Comparison of ENCODE assay signal across 14 cellular contexts in the genomic region with DNA sequence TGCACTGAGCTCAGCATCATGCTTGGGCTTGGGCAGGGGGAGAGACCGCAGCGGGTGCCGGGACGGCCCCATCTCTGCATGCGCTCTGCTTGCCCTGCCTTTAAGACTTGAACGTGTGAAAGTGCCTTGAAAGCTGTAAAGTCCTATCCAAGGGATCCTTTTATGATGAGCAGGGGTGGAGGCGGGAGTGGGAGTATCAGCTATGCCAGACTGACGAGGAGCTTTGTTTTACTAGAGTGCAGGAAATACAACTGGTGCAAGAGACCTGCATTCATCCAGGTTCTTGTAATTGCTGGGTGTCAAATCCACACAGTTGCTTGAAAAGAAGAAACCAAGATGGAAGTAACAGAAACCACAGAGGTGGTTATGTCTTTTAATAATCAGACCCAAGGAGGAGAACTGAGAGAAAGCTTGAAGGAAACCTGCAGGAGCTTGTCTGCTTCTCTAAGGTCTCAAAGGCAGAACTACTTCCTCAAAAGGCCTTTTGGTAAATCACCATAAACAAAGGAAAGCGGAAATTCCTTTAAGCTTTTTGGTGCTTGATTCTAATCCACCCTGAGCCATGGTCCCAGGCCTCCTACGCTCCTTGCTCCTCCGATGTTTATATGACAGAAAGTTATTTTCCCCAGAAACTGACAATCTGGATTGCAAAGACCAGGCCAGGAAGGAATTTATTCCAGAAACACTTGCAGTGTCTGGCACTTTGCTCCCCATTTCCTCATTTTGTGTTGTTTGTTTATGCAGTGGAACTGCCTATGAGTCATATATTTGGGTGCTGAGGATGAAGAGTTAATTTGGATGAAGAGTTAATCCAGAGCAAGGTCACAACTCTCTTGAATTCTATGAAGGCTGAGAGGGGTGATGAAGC. TPM values are rescaled to one million over a fixed set of nuclear protein-coding genes. Genes with fewer than 3 reads are reported as not detected.
DNase-seq lines count a peak whose midpoint lies in the region; ATAC-seq, FAIRE-seq and TF ChIP-seq lines count a peak whose summit lies in the region.
"Had no signal": no experiment of that assay in that cellular context is flagged by ENCODE, and none has a peak within 500 bp of the region (broad histone marks: within the 10 kb centered on the region; RNA-seq: fewer than 3 reads in every experiment).

No MANE protein-coding gene starts in this region.

- intact Hi-C loops in CD8-positive, alpha-beta T cell (cut with DNase I, micrococcal nuclease) = no loop called here

- H3K4me2 ChIP-seq in Loucy (ENCODE audit: low read depth, low read length, poor library complexity, severe bottlenecking) = no peak overlapping the region
- peak overlapping the region; percentile 8 for H3K4me2 ChIP-seq in neural progenitor cell
- H3K4me2 ChIP-seq in SK-N-SH = no peak overlapping the region

- no peaks in the 10 kb centered on the region for H3F3A ChIP-seq in Loucy (ENCODE audit: low read depth)
- H3F3A ChIP-seq in neural progenitor cell (ENCODE audit: low read depth) = no peaks in the 10 kb centered on the region
- no peaks in the 10 kb centered on the region for H3F3A ChIP-seq in SK-N-SH (replicated peaks; ENCODE audit: insufficient read depth)

- no peak overlapping the region for H3K4me3 ChIP-seq in CD8-positive, alpha-beta T cell (ENCODE audit: low read depth, low read length)
- no peak overlapping the region for H3K4me3 ChIP-seq in Loucy (ENCODE audit: low read length, poor library complexity, severe bottlenecking)
- H3K4me3 ChIP-seq in neural progenitor cell = no peak overlapping the region
- H3K4me3 ChIP-seq in SK-N-SH (ENCODE audit: low read depth in 2 of 2, low read length in 1 of 2) = no peak overlapping the region
- H3K4me3 ChIP-seq: skin epidermis, testis had no signal

- no peak overlapping the region for H3K27ac ChIP-seq in CD8-positive, alpha-beta T cell (ENCODE audit: low read depth, low read length)
- no peak overlapping the region for H3K27ac ChIP-seq in neural progenitor cell
- no peak overlapping the region for H3K27ac ChIP-seq in SK-N-SH (ENCODE audit: low read depth in 2 of 2, low read length in 1 of 2)
- H3K27ac ChIP-seq: testis had no signal

- no peak for TF ChIP-seq CTCF in CD8-positive, alpha-beta T cell (IDR thresholded peaks at IDR 0.05)
- no peak for TF ChIP-seq CTCF in Loucy (conservative IDR thresholded peaks at IDR 0.05; ENCODE audit: low read length)
- no peak for TF ChIP-seq CTCF in neural progenitor cell (IDR thresholded peaks at IDR 0.05)
- no peak for TF ChIP-seq CTCF in SK-N-SH (IDR thresholded peaks at IDR 0.05)

- no peaks in the 10 kb centered on the region for H4K20me1 ChIP-seq in Loucy (ENCODE audit: insufficient read depth, low read length, poor library complexity, severe bottlenecking)
- H4K20me1 ChIP-seq in neural progenitor cell (ENCODE audit: low read depth) = no peaks in the 10 kb centered on the region
- H4K20me1 ChIP-seq in SK-N-SH (ENCODE audit: insufficient read depth) = no peaks in the 10 kb centered on the region

- H3K4me1 Mint-ChIP-seq in CD8-positive, alpha-beta T cell (ENCODE audit: low read depth) = peaks cover 27% of the 10 kb centered on the region
- H3K4me1 Mint-ChIP-seq in neural progenitor cell = peaks cover 3% of the 10 kb centered on the region

- no peaks in the 10 kb centered on the region for H3K36me3 Mint-ChIP-seq in CD8-positive, alpha-beta T cell
- H3K36me3 Mint-ChIP-seq in activated naive CD4-positive, alpha-beta T cell treated with anti-CD3 and anti-CD28 coated beads, Interleukin-2, amount 50 U/mL, for 72 hours = no peaks in the 10 kb centered on the region
- no peaks in the 10 kb centered on the region for H3K36me3 Mint-ChIP-seq in neural progenitor cell

- H3K9me3 ChIP-seq in CD8-positive, alpha-beta T cell (ENCODE audit: low read length) = no peaks in the 10 kb centered on the region
- H3K9me3 ChIP-seq in Loucy (ENCODE audit: insufficient read depth, low read depth, low read length) (no peaks in the 10 kb centered on the region), neural progenitor cell (ENCODE audit: low read depth) (no peaks in the 10 kb centered on the region), SK-N-SH (no peaks in the 10 kb centered on the region)
- H3K9me3 ChIP-seq: testis had no signal

- H3K79me2 ChIP-seq in Loucy (ENCODE audit: insufficient read depth, low read length) = no peaks in the 10 kb centered on the region
- no peaks in the 10 kb centered on the region for H3K79me2 ChIP-seq in neural progenitor cell (ENCODE audit: low read depth)
- no peaks in the 10 kb centered on the region for H3K79me2 ChIP-seq in SK-N-SH (ENCODE audit: insufficient read depth)

- POLR2A ChIA-PET in CD8-positive, alpha-beta T cell (lab: Charles Lee) = interaction anchor here (1.1 to 1.6 kb wide), 3 partner anchors 9 to 127 kb away, joined by 3 to 5 read pairs (median 4); no protein-coding TSS in a partner anchor
- POLR2A ChIA-PET in HEK293T (lab: Yijun Ruan, JAX) = interaction anchor here (1.3 to 1.6 kb wide), 2 partner anchors 10 to 165 kb away, joined by 3 to 4 read pairs; a partner anchor contains a TSS
- POLR2A ChIA-PET in SK-N-SH (lab: Yijun Ruan, JAX) = no interaction called here

- H3K27me3 Mint-ChIP-seq in CD8-positive, alpha-beta T cell (ENCODE audit: low read depth) = no peaks in the 10 kb centered on the region
- no peaks in the 10 kb centered on the region for H3K27me3 Mint-ChIP-seq in neural progenitor cell (ENCODE audit: insufficient read depth, low read depth)

- no peak for FAIRE-seq in frontal cortex (lab: Jason Lieb, UNC)
- FAIRE-seq: endometrium had no signal

- ATAC-seq in CD8-positive, alpha-beta T cell = no peak
- peak; percentile 81 to 90 for ATAC-seq in activated naive CD4-positive, alpha-beta T cell treated with anti-CD3 and anti-CD28 coated beads, Interleukin-2, amount 50 U/mL, for 72 hours
- ATAC-seq: left ventricle myocardium superior had no signal

- H3K9ac ChIP-seq in Loucy (ENCODE audit: low read depth, low read length, poor library complexity, severe bottlenecking) (peak overlapping the region; percentile 15), neural progenitor cell (no peak overlapping the region), SK-N-SH (no peak overlapping the region)

- peak overlapping the region; percentile 79 for H2AFZ ChIP-seq in Loucy (ENCODE audit: low read length)
- H2AFZ ChIP-seq in neural progenitor cell (replicated peaks) = peak overlapping the region; percentile 66
- no peak overlapping the region for H2AFZ ChIP-seq in SK-N-SH (ENCODE audit: low read depth)

- no peaks in the 10 kb centered on the region for H3K9me2 ChIP-seq in Loucy (replicated peaks; ENCODE audit: low read depth, low read length)
- H3K9me2 ChIP-seq in SK-N-SH = no peaks in the 10 kb centered on the region

- WGBS in SK-N-SH (ENCODE audit: low lambda C conversion rate) = 87% methylated on average over 11 of the region's 11 CpGs

- no peak for TF ChIP-seq RAD21 in SK-N-SH (IDR thresholded peaks at IDR 0.05; ENCODE audit: low read length)

- TF ChIP-seq EP300 in SK-N-SH (IDR thresholded peaks at IDR 0.05; ENCODE audit: borderline replicate concordance in 1 of 2, low read depth in 1 of 2, low read length in 1 of 2) = no peak

- peak overlapping the region; percentile 66 for H3K27ac Mint-ChIP-seq in CD8-positive, alpha-beta T cell
- no peak overlapping the region for H3K27ac Mint-ChIP-seq in activated naive CD4-positive, alpha-beta T cell treated with anti-CD3 and anti-CD28 coated beads, Interleukin-2, amount 50 U/mL, for 72 hours
- H3K27ac Mint-ChIP-seq in neural progenitor cell = no peak overlapping the region

- H3K4me3 Mint-ChIP-seq in CD8-positive, alpha-beta T cell = no peak overlapping the region
- H3K4me3 Mint-ChIP-seq in neural progenitor cell = no peak overlapping the region

- CTCF ChIA-PET in CD8-positive, alpha-beta T cell (lab: Charles Lee) = interaction anchor here (0.6 to 3.2 kb wide), 8 partner anchors 10 to 156 kb away, joined by 3 to 20 read pairs (median 4); no protein-coding TSS in a partner anchor
- CTCF ChIA-PET in HEK293T (lab: Yijun Ruan, JAX) = interaction anchor here (1.9 kb wide), 1 partner anchor 11 kb away, joined by 7 read pairs; no protein-coding TSS in a partner anchor
- CTCF ChIA-PET in SK-N-SH (lab: Yijun Ruan, JAX) = interaction anchor here (1.6 to 2.8 kb wide), 3 partner anchors 34 to 135 kb away, joined by 3 to 11 read pairs (median 10); no protein-coding TSS in a partner anchor

- no peaks in the 10 kb centered on the region for H3K9me3 Mint-ChIP-seq in CD8-positive, alpha-beta T cell
- H3K9me3 Mint-ChIP-seq in activated naive CD4-positive, alpha-beta T cell treated with anti-CD3 and anti-CD28 coated beads, Interleukin-2, amount 50 U/mL, for 72 hours = no peaks in the 10 kb centered on the region
- H3K9me3 Mint-ChIP-seq in neural progenitor cell = no peaks in the 10 kb centered on the region

- no peaks in the 10 kb centered on the region for H3K27me3 ChIP-seq in CD8-positive, alpha-beta T cell (ENCODE audit: insufficient read depth, low read length)
- no peaks in the 10 kb centered on the region for H3K27me3 ChIP-seq in Loucy (ENCODE audit: insufficient read depth, low read length, poor library complexity, severe bottlenecking)
- H3K27me3 ChIP-seq in neural progenitor cell = no peaks in the 10 kb centered on the region
- no peaks in the 10 kb centered on the region for H3K27me3 ChIP-seq in SK-N-SH (ENCODE audit: insufficient read depth)
- H3K27me3 ChIP-seq: testis had no signal

- DNase-seq in CD8-positive, alpha-beta T cell = no peak
- DNase-seq in activated naive CD4-positive, alpha-beta T cell treated with anti-CD3 and anti-CD28 coated beads, Interleukin-2, amount 50 U/mL, for 72 hours (ENCODE audit: low spot score in 2 of 2) = peak in 1 of 2 donors; percentile 15
- DNase-seq in neural progenitor cell (ENCODE audit: low spot score) (no peak), frontal cortex (ENCODE audit: low spot score in 2 of 2) (no peak), HEK293T (ENCODE audit: extremely low spot score) (no peak), Ammon's horn (ENCODE audit: low spot score) (no peak), SK-N-SH (no peak)
- DNase-seq: DMS153, left ventricle myocardium superior, SHP77 treated with DMSO at 0.1 percent for 48 hours, testis had no signal

- H3K4me1 ChIP-seq in CD8-positive, alpha-beta T cell (ENCODE audit: insufficient read depth, low read length) = peaks cover 31% of the 10 kb centered on the region
- H3K4me1 ChIP-seq in Loucy (ENCODE audit: insufficient read depth, low read length, poor library complexity, severe bottlenecking) (peaks cover 16% of the 10 kb centered on the region), neural progenitor cell (peaks cover 10% of the 10 kb centered on the region), SK-N-SH (ENCODE audit: control insufficient read depth in 1 of 2, insufficient read depth in 2 of 2, low read depth in 1 of 2, low read length in 1 of 2) (no peaks in the 10 kb centered on the region)
- H3K4me1 ChIP-seq: testis had no signal

- no peaks in the 10 kb centered on the region for H3K36me3 ChIP-seq in CD8-positive, alpha-beta T cell (ENCODE audit: insufficient read depth, low read length)
- H3K36me3 ChIP-seq in Loucy (ENCODE audit: insufficient read depth, low read length) = no peaks in the 10 kb centered on the region
- no peaks in the 10 kb centered on the region for H3K36me3 ChIP-seq in neural progenitor cell
- no peaks in the 10 kb centered on the region for H3K36me3 ChIP-seq in SK-N-SH (replicated peaks in 1 of 2; ENCODE audit: control insufficient read depth in 1 of 2, insufficient read depth in 2 of 2, low read length in 1 of 2)

RNA-seq across cellular contexts. Expression of a gene that starts 51.3 kb away (rescaled TPM):
- not detected for total RNA-seq in CD8-positive, alpha-beta T cell
- total RNA-seq in activated naive CD4-positive, alpha-beta T cell treated with anti-CD3 and anti-CD28 coated beads, Interleukin-2, amount 50 U/mL, for 72 hours = under 1 TPM in 1 of 2 donors, not detected in 1; 0.18 TPM
- total RNA-seq in neural progenitor cell (ENCODE audit: low replicate concordance) (not detected in 2 replicates), frontal cortex (not detected)
- polyA plus RNA-seq in SK-N-SH (2012; rRNA removed) = not detected in 2 replicates
- not detected in 2 replicates for polyA plus RNA-seq in SK-N-SH (2012; cell fraction: cytosol; rRNA removed)
- not detected in 2 replicates for polyA plus RNA-seq in SK-N-SH (2012; cell fraction: nucleus; rRNA removed)
- total RNA-seq: left ventricle myocardium superior had no signal
